Comparison of ENCODE assay signal across 26 cellular contexts in the genomic region with DNA sequence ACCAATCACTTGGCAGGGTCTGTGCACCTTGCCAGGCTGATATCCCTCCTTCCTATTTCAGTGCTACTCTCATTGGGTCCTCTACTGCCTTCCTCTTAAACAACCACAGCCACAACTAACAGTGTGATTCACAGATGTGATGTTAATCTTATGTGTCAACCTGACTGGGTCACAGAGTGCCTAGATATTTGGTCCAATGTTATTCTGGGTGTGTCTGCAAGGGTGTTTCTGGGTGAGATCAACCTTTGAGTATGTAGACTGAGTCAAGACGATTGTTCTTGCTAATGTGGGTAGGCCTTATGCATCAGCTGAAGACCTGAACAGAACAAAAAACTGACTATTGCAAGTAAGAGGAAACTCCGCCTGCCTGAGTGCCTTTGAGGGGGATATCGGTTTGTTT. TPM values are rescaled to one million over a fixed set of nuclear protein-coding genes. Genes with fewer than 3 reads are reported as not detected.
"Had no signal": no experiment of that assay in that cellular context is flagged by ENCODE, and none has a peak within 500 bp of the region (broad histone marks: within the 10 kb centered on the region; RNA-seq: fewer than 3 reads in every experiment).

No MANE protein-coding gene starts in this region.

- H3K4me3 ChIP-seq: coronary artery, esophagus muscularis mucosa, gastroesophageal sphincter, heart left ventricle, hepatocyte, left lung, ovary, right lobe of liver, thyroid gland, vagina had no signal

- H3K27me3 ChIP-seq: heart left ventricle, hepatocyte, left lung, ovary, right lobe of liver, thyroid gland, vagina had no signal

- H3K9me3 Mint-ChIP-seq: nephron progenitor cell; stimulated activated naive B cell treated with anti-CD40 and anti-IgM and Interleukin-4, amounts not matched to agents 10 μg/mL and 1 μg/mL and 100 μg/mL, for 72 hours; stimulated activated naive CD8-positive, alpha-beta T cell treated with anti-CD3 and anti-CD28 coated beads, Interleukin-15, Interleukin-2, amounts not matched to agents 100 ng/mL and 50 ng/mL, for 24 hours had no signal

- H3K9me3 ChIP-seq: esophagus muscularis mucosa, gastroesophageal sphincter, heart left ventricle, left lung, ovary, right lobe of liver, thyroid gland, vagina had no signal

- ATAC-seq: gastroesophageal sphincter; left cardiac atrium; left lung; naive thymus-derived CD8-positive, alpha-beta T cell; right lobe of liver; stimulated activated naive B cell treated with anti-CD40 and anti-IgM and Interleukin-4, amounts not matched to agents 10 μg/mL and 1 μg/mL and 100 μg/mL, for 72 hours had no signal

- H3K27ac Mint-ChIP-seq: nephron progenitor cell; stimulated activated naive B cell treated with anti-CD40 and anti-IgM and Interleukin-4, amounts not matched to agents 10 μg/mL and 1 μg/mL and 100 μg/mL, for 72 hours; stimulated activated naive CD8-positive, alpha-beta T cell treated with anti-CD3 and anti-CD28 coated beads, Interleukin-15, Interleukin-2, amounts not matched to agents 100 ng/mL and 50 ng/mL, for 24 hours had no signal

- H3K36me3 ChIP-seq: esophagus muscularis mucosa, gastroesophageal sphincter, heart left ventricle, left lung, ovary, right lobe of liver, thyroid gland, vagina had no signal

- H3K4me3 Mint-ChIP-seq: naive thymus-derived CD8-positive, alpha-beta T cell; nephron progenitor cell; stimulated activated naive B cell treated with anti-CD40 and anti-IgM and Interleukin-4, amounts not matched to agents 10 μg/mL and 1 μg/mL and 100 μg/mL, for 72 hours; stimulated activated naive CD8-positive, alpha-beta T cell treated with anti-CD3 and anti-CD28 coated beads, Interleukin-15, Interleukin-2, amounts not matched to agents 100 ng/mL and 50 ng/mL, for 24 hours had no signal

- H3K4me1 ChIP-seq: esophagus muscularis mucosa, gastroesophageal sphincter, left lung, right lobe of liver, vagina had no signal

- H3K27ac ChIP-seq: coronary artery, esophagus muscularis mucosa, gastroesophageal sphincter, hepatocyte, left lung, ovary, right lobe of liver, thyroid gland, vagina had no signal

- H3K4me1 Mint-ChIP-seq: naive thymus-derived CD8-positive, alpha-beta T cell; stimulated activated naive B cell treated with anti-CD40 and anti-IgM and Interleukin-4, amounts not matched to agents 10 μg/mL and 1 μg/mL and 100 μg/mL, for 72 hours had no signal

- DNase-seq: dermis blood vessel endothelial cell; effector memory CD4-positive, alpha-beta T cell; kidney; left cardiac atrium; left lung; naive thymus-derived CD8-positive, alpha-beta T cell; nephron progenitor cell; occipital lobe; ovary; right lobe of liver; small intestine; stimulated activated CD4-positive, alpha-beta T cell treated with anti-CD3 and anti-CD28 coated beads, Interleukin-15, amount 100 ng/mL, for 24 hours; stimulated activated CD4-positive, alpha-beta T cell treated with anti-CD3 and anti-CD28 coated beads, Interleukin-2, amount 100 ng/mL, for 48 hours; stimulated activated naive B cell treated with anti-CD40 and anti-IgM and Interleukin-4, amounts not matched to agents 10 μg/mL and 1 μg/mL and 100 μg/mL, for 72 hours; thyroid gland; trophoblast cell had no signal

RNA-seq across cellular contexts. Expression of a gene that starts 51.2 kb away (rescaled TPM):
- total RNA-seq: dermis blood vessel endothelial cell; endothelial cell of umbilical vein; naive thymus-derived CD8-positive, alpha-beta T cell; occipital lobe; right lobe of liver; temporal lobe; ureter had no signal
- polyA plus RNA-seq: endothelial cell of umbilical vein; hepatocyte; naive thymus-derived CD8-positive, alpha-beta T cell had no signal
